25 cellular contexts compared by ENCODE assay signal in the genomic region with DNA sequence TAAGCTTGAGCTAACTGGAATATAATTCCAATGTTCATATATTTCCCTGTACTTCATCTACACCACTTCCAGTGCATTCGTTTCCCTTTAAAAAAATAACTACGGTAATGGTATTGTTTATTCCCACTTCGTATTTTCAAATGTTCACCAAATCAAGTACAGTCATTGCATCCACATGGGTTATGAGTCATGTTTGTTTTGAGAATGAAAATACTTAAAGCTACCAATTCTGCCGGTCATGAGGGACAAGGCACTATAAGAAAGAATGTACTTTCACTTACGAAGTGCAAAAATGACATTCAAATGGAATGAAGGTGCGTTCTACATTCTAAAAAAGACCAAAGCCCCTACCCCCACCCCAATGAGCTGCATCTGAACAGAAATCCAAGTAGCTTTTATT.
DNase-seq lines count a peak whose midpoint lies in the region; ATAC-seq and TF ChIP-seq lines count a peak whose summit lies in the region.
"Had no signal": no experiment of that assay in that cellular context is flagged by ENCODE, and none has a peak within 500 bp of the region (broad histone marks: within the 10 kb centered on the region; RNA-seq: fewer than 3 reads in every experiment).

No MANE protein-coding gene starts in this region.

- TF ChIP-seq CTCF in AG10803 (conservative IDR thresholded peaks at IDR 0.05; ENCODE audit: low read length) (no peak), astrocyte of the spinal cord (IDR thresholded peaks at IDR 0.05; ENCODE audit: low read depth, low read length) (no peak), endothelial cell (IDR thresholded peaks at IDR 0.05; ENCODE audit: unreplicated experiment) (no peak), Peyer's patch (IDR thresholded peaks at IDR 0.05) (no peak)

- H3K4me3 ChIP-seq in AG10803 (ENCODE audit: low read length) = no peak overlapping the region
- H3K4me3 ChIP-seq in astrocyte of the spinal cord (ENCODE audit: low read depth, low read length) = no peak overlapping the region
- H3K4me3 ChIP-seq in Peyer's patch = no peak overlapping the region
- H3K4me3 ChIP-seq: gastrocnemius medialis, vagina had no signal

- peak; percentile 37 for DNase-seq in AG10803 (ENCODE audit: low read depth)
- peak; percentile 61 for DNase-seq in LHCN-M2 (ENCODE audit: low read depth)
- peak; percentile 52 for DNase-seq in astrocyte of the spinal cord (ENCODE audit: low read depth, low spot score)
- peak; percentile 75 for DNase-seq in iris pigment epithelial cell (ENCODE audit: low read depth)
- no peak for DNase-seq in endothelial cell (ENCODE audit: low spot score)
- no peak for DNase-seq in immature natural killer cell
- no peak for DNase-seq in Peyer's patch
- no peak for DNase-seq in activated CD4-positive, alpha-beta T cell treated with anti-CD3 and anti-CD28 coated beads for 36 hours
- DNase-seq: activated naive CD4-positive, alpha-beta T cell treated with anti-CD3 and anti-CD28 coated beads, Interleukin-2, amount 10 ng/mL, durations not matched to agents 7 days and 5 days; activated T-cell treated with anti-CD3 and anti-CD28 coated beads, Interleukin-2, amount 50 U/mL, for 72 hours; aorta; C1 segment of cervical spinal cord; DMS 273 treated with DMSO at 0.1 percent for 48 hours; endodermal cell; gastrocnemius medialis; GF-D8; GOT3; KG1; NCI-H187 treated with DMSO at 0.1 percent for 48 hours; NCI-H226; T-helper 9 cell had no signal

- H3K27me3 Mint-ChIP-seq in endothelial cell (ENCODE audit: unreplicated experiment) (no peaks in the 10 kb centered on the region), immature natural killer cell (ENCODE audit: low read depth in 3 of 3) (peaks cover 0 to 3% (median 0%) of the 10 kb centered on the region in 3 donors)
- no peaks in the 10 kb centered on the region for H3K27me3 Mint-ChIP-seq in activated CD4-positive, alpha-beta T cell treated with anti-CD3 and anti-CD28 coated beads for 36 hours
- H3K27me3 Mint-ChIP-seq: activated naive CD4-positive, alpha-beta T cell treated with anti-CD3 and anti-CD28 coated beads, Interleukin-2, amount 10 ng/mL, durations not matched to agents 7 days and 5 days had no signal

- H3K27me3 ChIP-seq in Peyer's patch = no peaks in the 10 kb centered on the region
- H3K27me3 ChIP-seq: gastrocnemius medialis, vagina had no signal

- H3K9me3 ChIP-seq in Peyer's patch = no peaks in the 10 kb centered on the region
- H3K9me3 ChIP-seq: gastrocnemius medialis, vagina had no signal

- no peak overlapping the region for H3K27ac ChIP-seq in Peyer's patch
- H3K27ac ChIP-seq: vagina had no signal

- H3K36me3 ChIP-seq in Peyer's patch = no peaks in the 10 kb centered on the region
- H3K36me3 ChIP-seq: gastrocnemius medialis, vagina had no signal

- intact Hi-C loops in activated CD4-positive, alpha-beta T cell treated with anti-CD3 and anti-CD28 coated beads for 36 hours (cut with DNase I, micrococcal nuclease) = no loop called here

- H3K4me1 Mint-ChIP-seq in endothelial cell (ENCODE audit: unreplicated experiment) (peaks cover 6% of the 10 kb centered on the region), immature natural killer cell (no peaks in the 10 kb centered on the region)
- no peaks in the 10 kb centered on the region for H3K4me1 Mint-ChIP-seq in activated CD4-positive, alpha-beta T cell treated with anti-CD3 and anti-CD28 coated beads for 36 hours
- H3K4me1 Mint-ChIP-seq: activated naive CD4-positive, alpha-beta T cell treated with anti-CD3 and anti-CD28 coated beads, Interleukin-2, amount 10 ng/mL, durations not matched to agents 7 days and 5 days; mesothelial cell of epicardium had no signal

- no peaks in the 10 kb centered on the region for H3K36me3 Mint-ChIP-seq in endothelial cell (ENCODE audit: low read depth, unreplicated experiment)
- H3K36me3 Mint-ChIP-seq in immature natural killer cell = no peaks in the 10 kb centered on the region
- H3K36me3 Mint-ChIP-seq in activated CD4-positive, alpha-beta T cell treated with anti-CD3 and anti-CD28 coated beads for 36 hours (ENCODE audit: low read depth) = no peaks in the 10 kb centered on the region
- H3K36me3 Mint-ChIP-seq: activated naive CD4-positive, alpha-beta T cell treated with anti-CD3 and anti-CD28 coated beads, Interleukin-2, amount 10 ng/mL, durations not matched to agents 7 days and 5 days; mesothelial cell of epicardium; natural killer cell treated with Interleukin-12 subunit alpha and Interleukin-12 subunit beta and Interleukin-15 and Interleukin-18, amount 100 ng/mL, for 72 hours had no signal

- H3K27ac Mint-ChIP-seq in endothelial cell (ENCODE audit: unreplicated experiment) = no peak overlapping the region
- no peak overlapping the region for H3K27ac Mint-ChIP-seq in immature natural killer cell
- H3K27ac Mint-ChIP-seq in activated CD4-positive, alpha-beta T cell treated with anti-CD3 and anti-CD28 coated beads for 36 hours = no peak overlapping the region
- H3K27ac Mint-ChIP-seq: activated naive CD4-positive, alpha-beta T cell treated with anti-CD3 and anti-CD28 coated beads, Interleukin-2, amount 10 ng/mL, durations not matched to agents 7 days and 5 days; activated T-cell treated with anti-CD3 and anti-CD28 coated beads, Interleukin-2, amount 50 U/mL, for 72 hours; endodermal cell; mesothelial cell of epicardium; natural killer cell treated with Interleukin-12 subunit alpha and Interleukin-12 subunit beta and Interleukin-15 and Interleukin-18, amount 100 ng/mL, for 72 hours had no signal

- in situ Hi-C loops in astrocyte of the spinal cord (cut with HindIII; ENCODE audit: low sequenced_read_pairs) = no loop called here

- H3K4me1 ChIP-seq in Peyer's patch = no peaks in the 10 kb centered on the region

- no peak for TF ChIP-seq POLR2A in Peyer's patch (IDR thresholded peaks at IDR 0.05)

- H3K4me3 Mint-ChIP-seq in endothelial cell (ENCODE audit: unreplicated experiment) = no peak overlapping the region
- H3K4me3 Mint-ChIP-seq in immature natural killer cell = no peak overlapping the region
- no peak overlapping the region for H3K4me3 Mint-ChIP-seq in activated CD4-positive, alpha-beta T cell treated with anti-CD3 and anti-CD28 coated beads for 36 hours
- H3K4me3 Mint-ChIP-seq: activated naive CD4-positive, alpha-beta T cell treated with anti-CD3 and anti-CD28 coated beads, Interleukin-2, amount 10 ng/mL, durations not matched to agents 7 days and 5 days; activated T-cell treated with anti-CD3 and anti-CD28 coated beads, Interleukin-2, amount 50 U/mL, for 72 hours; endodermal cell; mesothelial cell of epicardium; natural killer cell treated with Interleukin-12 subunit alpha and Interleukin-12 subunit beta and Interleukin-15 and Interleukin-18, amount 100 ng/mL, for 72 hours had no signal

- ATAC-seq in activated CD4-positive, alpha-beta T cell treated with anti-CD3 and anti-CD28 coated beads for 36 hours = no peak
- ATAC-seq: activated CD4-positive, CD25-positive, alpha-beta regulatory T cell treated with anti-CD3 and anti-CD28 coated beads, Interleukin-2, amount 50 U/mL, for 24 hours; activated T-cell treated with anti-CD3 and anti-CD28 coated beads, Interleukin-2, amount 50 U/mL, for 72 hours; natural killer cell treated with Interleukin-12 subunit alpha and Interleukin-12 subunit beta and Interleukin-15 and Interleukin-18, amount 100 ng/mL, for 72 hours had no signal

- POLR2A ChIA-PET in activated CD4-positive, alpha-beta T cell treated with anti-CD3 and anti-CD28 coated beads for 36 hours (lab: Charles Lee) = no interaction called here

- no peaks in the 10 kb centered on the region for H3K9me3 Mint-ChIP-seq in endothelial cell (ENCODE audit: unreplicated experiment)
- peaks cover 0 to 6% (median 0%) of the 10 kb centered on the region in 6 donors for H3K9me3 Mint-ChIP-seq in immature natural killer cell
- H3K9me3 Mint-ChIP-seq in activated CD4-positive, alpha-beta T cell treated with anti-CD3 and anti-CD28 coated beads for 36 hours (ENCODE audit: low read depth) = peaks cover 2% of the 10 kb centered on the region
- H3K9me3 Mint-ChIP-seq: activated naive CD4-positive, alpha-beta T cell treated with anti-CD3 and anti-CD28 coated beads, Interleukin-2, amount 10 ng/mL, durations not matched to agents 7 days and 5 days had no signal

- CTCF ChIA-PET in activated CD4-positive, alpha-beta T cell treated with anti-CD3 and anti-CD28 coated beads for 36 hours (lab: Charles Lee) = no interaction called here

Comparison
In these comparisons a context has a peak if more than half of its experiments do, and no peak if none do; other contexts are left out.
1. DNase-seq: peak in AG10803 (single experiment), LHCN-M2 (single experiment), astrocyte of the spinal cord (single experiment) and iris pigment epithelial cell (single experiment); none in endothelial cell (single experiment), immature natural killer cell (0 of 3), Peyer's patch (0 of 3) and activated CD4-positive, alpha-beta T cell treated with anti-CD3 and anti-CD28 coated beads for 36 hours (single experiment).